28 cellular contexts compared by ENCODE assay signal in the genomic region with DNA sequence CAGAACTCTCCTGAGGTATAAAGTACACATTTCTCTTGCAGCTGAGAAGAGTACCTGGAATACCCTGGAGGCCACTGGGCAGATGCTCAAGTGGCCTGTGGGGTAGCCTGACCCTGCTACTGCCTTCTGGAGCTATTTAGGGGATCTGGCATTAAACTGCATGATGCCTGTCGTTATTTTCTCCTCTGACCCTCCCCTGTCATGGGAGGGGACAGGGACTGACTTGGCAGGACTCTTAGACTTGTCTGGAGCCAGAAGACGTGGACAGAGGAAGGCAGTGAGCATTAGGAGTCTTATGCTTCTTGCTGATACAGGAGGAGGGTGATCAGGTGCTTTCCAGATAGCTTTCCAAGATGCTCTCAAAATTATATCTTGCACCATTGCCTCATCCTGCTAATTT. TPM values are rescaled to one million over a fixed set of nuclear protein-coding genes. Genes with fewer than 3 reads are reported as not detected.
"Had no signal": no experiment of that assay in that cellular context is flagged by ENCODE, and none has a peak within 500 bp of the region (broad histone marks: within the 10 kb centered on the region; RNA-seq: fewer than 3 reads in every experiment).

No MANE protein-coding gene starts in this region.

- H3K4me3 ChIP-seq: Peyer's patch, SJSA1 had no signal

- H3K36me3 ChIP-seq: brain microvascular endothelial cell, Peyer's patch, SJSA1 had no signal

- H3K27me3 ChIP-seq: brain microvascular endothelial cell, Peyer's patch, SJSA1 had no signal

- H3K9me3 Mint-ChIP-seq: activated CD4-positive, alpha-beta T cell treated with anti-CD3 and anti-CD28 coated beads, Interleukin-2, amount 10 ng/mL, durations not matched to agents 7 days and 5 days; activated naive CD4-positive, alpha-beta T cell treated with anti-CD3 and anti-CD28 coated beads, Interleukin-2, amount 10 ng/mL, durations not matched to agents 7 days and 5 days; activated naive CD8-positive, alpha-beta T cell treated with anti-CD3 and anti-CD28 coated beads, Interleukin-2, amount 50 U/mL, for 24 hours; activated T-cell treated with anti-CD3 and anti-CD28 coated beads, Interleukin-2, amount 50 U/mL, for 4 hours; activated T-helper 1 cell treated with anti-CD3 and anti-CD28 coated beads, Interleukin-12 subunit alpha, Interleukin-12 subunit beta, Interleukin-2, Interleukin-4 antibody, amounts not matched to agents 30 ng/mL and 10 ng/mL and 1 ng/mL, durations not matched to agents 14 hours and 24 hours and 36 hours; T-helper 1 cell treated with Interleukin-12 subunit alpha and Interleukin-12 subunit beta and Interleukin-4 antibody, amounts not matched to agents 30 μg/mL and 1 μg/mL, for 36 hours; T-helper 2 cell treated with Interferon-gamma antibody and Interleukin-4, amounts not matched to agents 5 μg/mL and 100 μg/mL, for 36 hours had no signal

- H3K4me2 ChIP-seq: SK-N-SH had no signal

- H3K27ac ChIP-seq: brain microvascular endothelial cell, Peyer's patch, SJSA1 had no signal

- H3K27ac Mint-ChIP-seq: activated CD4-positive, alpha-beta T cell treated with anti-CD3 and anti-CD28 coated beads for 36 hours; activated CD4-positive, alpha-beta T cell treated with anti-CD3 and anti-CD28 coated beads, Interleukin-2, amount 10 ng/mL, durations not matched to agents 7 days and 5 days; activated naive CD4-positive, alpha-beta T cell treated with anti-CD3 and anti-CD28 coated beads, Interleukin-2, amount 10 ng/mL, durations not matched to agents 7 days and 5 days; activated naive CD8-positive, alpha-beta T cell; activated naive CD8-positive, alpha-beta T cell treated with anti-CD3 and anti-CD28 coated beads, Interleukin-2, amount 50 U/mL, for 24 hours; activated T-helper 1 cell treated with anti-CD3 and anti-CD28 coated beads, Interleukin-12 subunit alpha, Interleukin-12 subunit beta, Interleukin-2, Interleukin-4 antibody, amounts not matched to agents 30 ng/mL and 10 ng/mL and 1 ng/mL, durations not matched to agents 14 hours and 24 hours and 36 hours; T-helper 1 cell treated with Interleukin-12 subunit alpha and Interleukin-12 subunit beta and Interleukin-4 antibody, amounts not matched to agents 30 μg/mL and 1 μg/mL, for 36 hours; T-helper 2 cell treated with Interferon-gamma antibody and Interleukin-4, amounts not matched to agents 5 μg/mL and 100 μg/mL, for 36 hours had no signal

- H3K27me3 Mint-ChIP-seq: activated CD4-positive, alpha-beta T cell treated with anti-CD3 and anti-CD28 coated beads for 36 hours; activated naive CD4-positive, alpha-beta T cell treated with anti-CD3 and anti-CD28 coated beads, Interleukin-2, amount 10 ng/mL, durations not matched to agents 7 days and 5 days had no signal

- H3K9me2 ChIP-seq: SK-N-SH had no signal

- DNase-seq: activated CD4-positive, alpha-beta T cell treated with anti-CD3 and anti-CD28 coated beads for 36 hours; activated CD4-positive, alpha-beta T cell treated with anti-CD3 and anti-CD28 coated beads, Interleukin-2, amount 10 ng/mL, durations not matched to agents 7 days and 5 days; activated CD4-positive, alpha-beta T cell treated with anti-CD3 and anti-CD28 coated beads, Interleukin-2, amount 50 U/mL, for 48 hours; activated CD8-positive, alpha-beta memory T cell treated with anti-CD3 and anti-CD28 coated beads, Interleukin-2, amount 50 U/mL, for 4 hours; activated gamma-delta T cell treated with Interleukin-2 at 50 U/mL for 16 hours; activated naive CD4-positive, alpha-beta T cell treated with anti-CD3 and anti-CD28 coated beads, Interleukin-2, amount 10 ng/mL, durations not matched to agents 7 days and 5 days; activated naive CD8-positive, alpha-beta T cell treated with anti-CD3 and anti-CD28 coated beads, Interleukin-2, amount 50 U/mL, for 24 hours; activated T-cell treated with anti-CD3 and anti-CD28 coated beads for 4 hours; activated T-cell treated with anti-CD3 and anti-CD28 coated beads, Interleukin-2, amount 50 U/mL, for 4 hours; anterior cingulate cortex; brain microvascular endothelial cell; central memory CD4-positive, alpha-beta T cell; NCI-H1092 treated with DMSO at 0.1 percent for 48 hours; NCI-H1417; NCI-H146; NCI-H187 treated with DMSO at 0.1 percent for 48 hours; NCI-H2081; NCI-H345; NCI-H524 treated with DMSO at 0.1 percent for 48 hours; PC-3; Peyer's patch; SHP77 treated with DMSO at 0.1 percent for 48 hours; SK-N-SH had no signal

- H3K4me1 Mint-ChIP-seq: activated CD4-positive, alpha-beta T cell treated with anti-CD3 and anti-CD28 coated beads for 36 hours; activated CD4-positive, alpha-beta T cell treated with anti-CD3 and anti-CD28 coated beads, Interleukin-2, amount 10 ng/mL, durations not matched to agents 7 days and 5 days; activated naive CD4-positive, alpha-beta T cell treated with anti-CD3 and anti-CD28 coated beads, Interleukin-2, amount 10 ng/mL, durations not matched to agents 7 days and 5 days had no signal

- H3K4me3 Mint-ChIP-seq: activated CD4-positive, alpha-beta T cell treated with anti-CD3 and anti-CD28 coated beads for 36 hours; activated CD4-positive, alpha-beta T cell treated with anti-CD3 and anti-CD28 coated beads, Interleukin-2, amount 10 ng/mL, durations not matched to agents 7 days and 5 days; activated naive CD4-positive, alpha-beta T cell treated with anti-CD3 and anti-CD28 coated beads, Interleukin-2, amount 10 ng/mL, durations not matched to agents 7 days and 5 days; activated naive CD8-positive, alpha-beta T cell; activated naive CD8-positive, alpha-beta T cell treated with anti-CD3 and anti-CD28 coated beads, Interleukin-2, amount 50 U/mL, for 24 hours; activated T-cell treated with anti-CD3 and anti-CD28 coated beads, Interleukin-2, amount 50 U/mL, for 4 hours; activated T-helper 1 cell treated with anti-CD3 and anti-CD28 coated beads, Interleukin-12 subunit alpha, Interleukin-12 subunit beta, Interleukin-2, Interleukin-4 antibody, amounts not matched to agents 30 ng/mL and 10 ng/mL and 1 ng/mL, durations not matched to agents 14 hours and 24 hours and 36 hours; T-helper 1 cell treated with Interleukin-12 subunit alpha and Interleukin-12 subunit beta and Interleukin-4 antibody, amounts not matched to agents 30 μg/mL and 1 μg/mL, for 36 hours; T-helper 2 cell treated with Interferon-gamma antibody and Interleukin-4, amounts not matched to agents 5 μg/mL and 100 μg/mL, for 36 hours had no signal

- ATAC-seq: activated CD4-positive, alpha-beta T cell treated with anti-CD3 and anti-CD28 coated beads for 36 hours; activated naive CD8-positive, alpha-beta T cell treated with anti-CD3 and anti-CD28 coated beads, Interleukin-2, amount 50 U/mL, for 24 hours; activated T-cell treated with anti-CD3 and anti-CD28 coated beads, Interleukin-2, amount 50 U/mL, for 4 hours; PC-3 had no signal

- H3K9me3 ChIP-seq: Peyer's patch, SJSA1, SK-N-SH had no signal

- H3K9ac ChIP-seq: SK-N-SH had no signal

- H3K4me1 ChIP-seq: Peyer's patch, SJSA1 had no signal

- H3K36me3 Mint-ChIP-seq: activated naive CD4-positive, alpha-beta T cell treated with anti-CD3 and anti-CD28 coated beads, Interleukin-2, amount 10 ng/mL, durations not matched to agents 7 days and 5 days; activated naive CD8-positive, alpha-beta T cell had no signal

RNA-seq across cellular contexts. Expression of a gene that starts 24.8 kb away (rescaled TPM):
- total RNA-seq: activated CD4-positive, alpha-beta T cell treated with anti-CD3 and anti-CD28 coated beads for 36 hours; activated CD4-positive, alpha-beta T cell treated with anti-CD3 and anti-CD28 coated beads, Interleukin-2, amount 10 ng/mL, durations not matched to agents 7 days and 5 days; activated T-helper 1 cell treated with anti-CD3 and anti-CD28 coated beads, Interleukin-12 subunit alpha, Interleukin-12 subunit beta, Interleukin-2, Interleukin-4 antibody, amounts not matched to agents 30 ng/mL and 10 ng/mL and 1 ng/mL, durations not matched to agents 14 hours and 24 hours and 36 hours had no signal
